In genomic region chr20:61849822-61850221, GRCh38 we compare ENCODE assay signal across 25 cellular contexts.
"Had no signal": no experiment of that assay in that cellular context is flagged by ENCODE, and none has a peak within 500 bp of the region (broad histone marks: within the 10 kb centered on the region; RNA-seq: fewer than 3 reads in every experiment).

No MANE protein-coding gene starts in this region.

- H3K27me3 Mint-ChIP-seq: activated CD4-positive, alpha-beta memory T cell treated with anti-CD3 and anti-CD28 coated beads for 36 hours; activated CD4-positive, alpha-beta T cell treated with anti-CD3 and anti-CD28 coated beads for 36 hours; activated CD4-positive, alpha-beta T cell treated with anti-CD3 and anti-CD28 coated beads, Interleukin-2, amount 10 ng/mL, durations not matched to agents 24 days and 14 days; activated CD8-positive, alpha-beta memory T cell treated with anti-CD3 and anti-CD28 coated beads, Interleukin-2, amount 10 ng/mL, durations not matched to agents 7 days and 5 days; activated naive CD4-positive, alpha-beta T cell treated with anti-CD3 and anti-CD28 coated beads, Interleukin-2, amount 10 ng/mL, durations not matched to agents 7 days and 5 days had no signal

- ATAC-seq: activated CD4-positive, alpha-beta T cell treated with anti-CD3 and anti-CD28 coated beads for 36 hours; activated CD8-positive, alpha-beta memory T cell treated with anti-CD3 and anti-CD28 coated beads, Interleukin-2, amount 10 ng/mL, durations not matched to agents 7 days and 5 days; activated CD8-positive, alpha-beta T cell treated with anti-CD3 and anti-CD28 coated beads, Interleukin-2, amount 10 ng/mL, durations not matched to agents 7 days and 5 days; activated naive CD4-positive, alpha-beta T cell treated with anti-CD3 and anti-CD28 coated beads, Interleukin-2, amount 50 U/mL, for 72 hours; activated T-cell treated with anti-CD3 and anti-CD28 coated beads, Interleukin-2, amount 50 U/mL, for 72 hours; foreskin keratinocyte; gastrocnemius medialis had no signal

- DNase-seq: activated CD4-positive, alpha-beta memory T cell treated with anti-CD3 and anti-CD28 coated beads for 36 hours; activated CD4-positive, alpha-beta T cell treated with anti-CD3 and anti-CD28 coated beads for 36 hours; activated CD4-positive, alpha-beta T cell treated with anti-CD3 and anti-CD28 coated beads, Interleukin-2, amount 10 ng/mL, durations not matched to agents 24 days and 14 days; activated CD4-positive, CD25-positive, alpha-beta regulatory T cell; activated CD4-positive, CD25-positive, alpha-beta regulatory T cell treated with anti-CD3 and anti-CD28 coated beads, Interleukin-2, amount 50 U/mL, for 72 hours; activated CD8-positive, alpha-beta memory T cell treated with anti-CD3 and anti-CD28 coated beads, Interleukin-2, amount 10 ng/mL, durations not matched to agents 7 days and 5 days; activated CD8-positive, alpha-beta memory T cell treated with anti-CD3 and anti-CD28 coated beads, Interleukin-2, amount 50 U/mL, for 4 hours; activated CD8-positive, alpha-beta T cell treated with anti-CD3 and anti-CD28 coated beads, Interleukin-2, amount 10 ng/mL, durations not matched to agents 7 days and 5 days; activated gamma-delta T cell; activated naive CD4-positive, alpha-beta T cell; activated naive CD4-positive, alpha-beta T cell treated with anti-CD3 and anti-CD28 coated beads, Interleukin-2, amount 10 ng/mL, durations not matched to agents 7 days and 5 days; activated naive CD8-positive, alpha-beta T cell treated with anti-CD3 and anti-CD28 coated beads, Interleukin-2, amount 10 ng/mL, durations not matched to agents 7 days and 5 days; activated T-cell treated with anti-CD3 and anti-CD28 coated beads, Interleukin-2, amount 50 U/mL, for 1 hour; activated T-cell treated with anti-CD3 and anti-CD28 coated beads, Interleukin-2, amount 50 U/mL, for 72 hours; brain microvascular endothelial cell; caudate nucleus; colonic mucosa; effector memory CD4-positive, alpha-beta T cell; endodermal cell; foreskin keratinocyte; gastrocnemius medialis; T-helper 2 cell had no signal

- H3K36me3 ChIP-seq: brain microvascular endothelial cell, colonic mucosa, esophagus muscularis mucosa, gastrocnemius medialis had no signal

- FAIRE-seq: astrocyte had no signal

- H3K4me3 Mint-ChIP-seq: activated CD4-positive, alpha-beta memory T cell treated with anti-CD3 and anti-CD28 coated beads for 36 hours; activated CD4-positive, alpha-beta T cell treated with anti-CD3 and anti-CD28 coated beads for 36 hours; activated CD4-positive, alpha-beta T cell treated with anti-CD3 and anti-CD28 coated beads, Interleukin-2, amount 10 ng/mL, durations not matched to agents 24 days and 14 days; activated CD8-positive, alpha-beta memory T cell treated with anti-CD3 and anti-CD28 coated beads, Interleukin-2, amount 10 ng/mL, durations not matched to agents 7 days and 5 days; activated CD8-positive, alpha-beta T cell treated with anti-CD3 and anti-CD28 coated beads, Interleukin-2, amount 10 ng/mL, durations not matched to agents 7 days and 5 days; activated naive CD4-positive, alpha-beta T cell treated with anti-CD3 and anti-CD28 coated beads, Interleukin-2, amount 10 ng/mL, durations not matched to agents 7 days and 5 days; activated naive CD8-positive, alpha-beta T cell treated with anti-CD3 and anti-CD28 coated beads, Interleukin-2, amount 10 ng/mL, durations not matched to agents 7 days and 5 days; activated T-cell treated with anti-CD3 and anti-CD28 coated beads, Interleukin-2, amount 50 U/mL, for 72 hours; endodermal cell had no signal

- H3K36me3 Mint-ChIP-seq: activated CD4-positive, alpha-beta memory T cell treated with anti-CD3 and anti-CD28 coated beads for 36 hours; activated CD8-positive, alpha-beta memory T cell treated with anti-CD3 and anti-CD28 coated beads, Interleukin-2, amount 10 ng/mL, durations not matched to agents 7 days and 5 days; activated naive CD4-positive, alpha-beta T cell treated with anti-CD3 and anti-CD28 coated beads, Interleukin-2, amount 10 ng/mL, durations not matched to agents 7 days and 5 days; activated naive CD4-positive, alpha-beta T cell treated with anti-CD3 and anti-CD28 coated beads, Interleukin-2, amount 50 U/mL, for 72 hours; activated naive CD8-positive, alpha-beta T cell treated with anti-CD3 and anti-CD28 coated beads, Interleukin-2, amount 10 ng/mL, durations not matched to agents 7 days and 5 days had no signal

- H3K4me1 Mint-ChIP-seq: activated CD4-positive, alpha-beta T cell treated with anti-CD3 and anti-CD28 coated beads for 36 hours; activated CD4-positive, alpha-beta T cell treated with anti-CD3 and anti-CD28 coated beads, Interleukin-2, amount 10 ng/mL, durations not matched to agents 24 days and 14 days; activated CD8-positive, alpha-beta memory T cell treated with anti-CD3 and anti-CD28 coated beads, Interleukin-2, amount 10 ng/mL, durations not matched to agents 7 days and 5 days; activated naive CD4-positive, alpha-beta T cell treated with anti-CD3 and anti-CD28 coated beads, Interleukin-2, amount 10 ng/mL, durations not matched to agents 7 days and 5 days; activated naive CD8-positive, alpha-beta T cell treated with anti-CD3 and anti-CD28 coated beads, Interleukin-2, amount 10 ng/mL, durations not matched to agents 7 days and 5 days; endodermal cell had no signal

- H3K4me3 ChIP-seq: colonic mucosa, esophagus muscularis mucosa, gastrocnemius medialis had no signal

- H3K27ac ChIP-seq: brain microvascular endothelial cell, colonic mucosa, esophagus muscularis mucosa, foreskin keratinocyte, gastrocnemius medialis had no signal

- H3K4me1 ChIP-seq: colonic mucosa, esophagus muscularis mucosa, foreskin keratinocyte, gastrocnemius medialis had no signal

- H3K27me3 ChIP-seq: brain microvascular endothelial cell, colonic mucosa, gastrocnemius medialis had no signal

- H3K9me3 Mint-ChIP-seq: activated CD4-positive, alpha-beta memory T cell treated with anti-CD3 and anti-CD28 coated beads for 36 hours; activated CD4-positive, alpha-beta T cell treated with anti-CD3 and anti-CD28 coated beads, Interleukin-2, amount 10 ng/mL, durations not matched to agents 24 days and 14 days; activated naive CD4-positive, alpha-beta T cell treated with anti-CD3 and anti-CD28 coated beads, Interleukin-2, amount 10 ng/mL, durations not matched to agents 7 days and 5 days; activated naive CD4-positive, alpha-beta T cell treated with anti-CD3 and anti-CD28 coated beads, Interleukin-2, amount 50 U/mL, for 72 hours; activated naive CD8-positive, alpha-beta T cell treated with anti-CD3 and anti-CD28 coated beads, Interleukin-2, amount 10 ng/mL, durations not matched to agents 7 days and 5 days; activated T-cell treated with anti-CD3 and anti-CD28 coated beads, Interleukin-2, amount 50 U/mL, for 72 hours had no signal

- H3K9me3 ChIP-seq: colonic mucosa, esophagus muscularis mucosa, gastrocnemius medialis had no signal
